15 cellular contexts compared by ENCODE assay signal in the genomic region with DNA sequence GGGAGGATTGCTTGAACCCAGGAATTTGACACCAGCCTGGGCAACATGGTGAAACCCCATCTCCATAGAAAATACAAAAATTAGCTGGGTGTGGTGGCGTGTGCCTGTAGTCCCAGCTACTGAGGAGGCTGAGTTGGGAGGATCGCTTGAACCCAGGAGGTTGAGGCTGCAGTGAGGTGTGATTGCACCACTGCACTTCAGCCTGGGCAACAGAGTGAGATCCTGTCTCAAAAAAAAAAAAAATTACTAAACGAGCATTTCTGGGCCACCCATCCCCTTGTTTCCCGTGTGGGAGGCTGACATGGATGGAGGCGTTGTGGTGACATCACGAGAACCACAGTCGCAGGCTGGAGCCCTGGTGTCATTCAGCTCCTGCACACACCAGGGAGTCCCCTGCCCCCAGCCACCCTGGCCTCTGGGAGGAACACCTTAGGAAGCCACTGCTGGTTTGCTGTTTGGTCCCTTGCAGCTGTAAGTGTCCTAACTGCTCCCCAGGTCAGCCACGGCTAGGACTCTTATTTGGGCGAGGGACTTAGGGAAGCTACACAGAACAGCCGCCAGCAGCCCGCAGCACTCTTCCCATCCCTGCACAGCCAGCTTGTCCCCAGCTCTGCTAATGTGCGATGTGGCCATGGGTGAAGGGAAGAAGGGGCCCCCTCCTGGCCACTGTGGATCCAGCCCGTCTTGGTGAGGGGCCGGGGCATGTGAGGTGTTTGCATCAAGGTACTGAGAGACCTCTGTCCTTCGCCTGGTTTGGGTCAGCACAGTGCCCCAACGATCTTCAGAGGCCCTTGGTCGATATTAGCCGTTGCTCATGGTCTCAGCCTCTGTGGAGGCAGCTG.
"Had no signal": no experiment of that assay in that cellular context is flagged by ENCODE, and none has a peak within 500 bp of the region (broad histone marks: within the 10 kb centered on the region; RNA-seq: fewer than 3 reads in every experiment).

No MANE protein-coding gene starts in this region.

- H3K9me3 ChIP-seq: neutrophil, thyroid gland, vagina had no signal

- H3K27me3 ChIP-seq: vagina had no signal

- ATAC-seq: activated naive CD4-positive, alpha-beta T cell treated with anti-CD3 and anti-CD28 coated beads, Interleukin-2, amount 50 U/mL, for 72 hours; esophagus mucosa; left colon; right cardiac atrium; stimulated activated effector memory CD8-positive, alpha-beta T cell treated with anti-CD3 and anti-CD28 coated beads, Interleukin-12 subunit alpha, Interleukin-12 subunit beta, amount 100 ng/mL, for 72 hours had no signal

- H3K4me3 Mint-ChIP-seq: brain; stimulated activated effector memory CD8-positive, alpha-beta T cell treated with anti-CD3 and anti-CD28 coated beads, Interleukin-12 subunit alpha, Interleukin-12 subunit beta, amount 100 ng/mL, for 72 hours had no signal

- H3K27ac Mint-ChIP-seq: activated naive CD4-positive, alpha-beta T cell treated with anti-CD3 and anti-CD28 coated beads, Interleukin-2, amount 50 U/mL, for 72 hours; brain; stimulated activated effector memory CD8-positive, alpha-beta T cell treated with anti-CD3 and anti-CD28 coated beads, Interleukin-12 subunit alpha, Interleukin-12 subunit beta, amount 100 ng/mL, for 72 hours had no signal

- H3K4me3 ChIP-seq: lung, thyroid gland, vagina had no signal

- DNase-seq: amniotic stem cell, cerebellar nuclear complex, left colon, naive B cell, posterior cingulate gyrus, thyroid gland had no signal

- H3K9me3 Mint-ChIP-seq: brain; naive B cell; stimulated activated effector memory CD8-positive, alpha-beta T cell treated with anti-CD3 and anti-CD28 coated beads, Interleukin-12 subunit alpha, Interleukin-12 subunit beta, amount 100 ng/mL, for 72 hours had no signal

- H3K27ac ChIP-seq: neutrophil, thyroid gland, vagina had no signal

- FAIRE-seq: endometrium had no signal
